Comparison of ENCODE assay signal across 13 cellular contexts in the genomic region with DNA sequence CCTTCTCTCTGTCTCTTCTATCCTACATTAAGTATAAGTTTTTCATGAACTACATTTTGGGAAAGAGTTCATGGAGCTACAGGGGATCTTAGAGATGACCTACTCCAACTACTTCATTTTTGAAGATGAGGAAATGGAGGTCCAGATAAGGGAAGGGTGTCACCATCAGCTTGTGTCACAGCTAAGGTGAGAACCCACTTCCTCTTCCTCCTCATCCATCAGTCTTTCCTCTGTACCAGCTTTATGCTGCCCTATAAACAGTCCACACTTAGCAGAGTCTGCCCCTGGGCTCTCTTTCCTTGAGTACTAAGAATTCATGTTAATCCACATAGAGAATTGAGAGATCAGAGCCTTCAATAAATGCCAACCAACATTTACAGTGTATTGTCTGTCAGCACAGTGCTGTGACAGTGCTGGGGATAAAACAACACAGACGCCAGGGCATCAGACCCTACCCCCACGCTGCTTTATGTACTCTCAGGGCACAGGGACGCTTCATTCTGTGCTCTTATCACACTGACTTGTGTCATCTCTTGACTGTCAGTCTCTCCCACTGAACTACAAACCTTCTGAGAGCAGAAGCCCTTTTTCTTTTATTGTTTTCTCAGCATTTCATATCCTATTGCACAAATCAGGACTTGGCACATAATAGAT. TPM values are rescaled to one million over a fixed set of nuclear protein-coding genes. Genes with fewer than 3 reads are reported as not detected.
DNase-seq lines count a peak whose midpoint lies in the region; ATAC-seq lines count a peak whose summit lies in the region.
"Had no signal": no experiment of that assay in that cellular context is flagged by ENCODE, and none has a peak within 500 bp of the region (broad histone marks: within the 10 kb centered on the region; RNA-seq: fewer than 3 reads in every experiment).

No MANE protein-coding gene starts in this region.

- H3K9me3 Mint-ChIP-seq in activated naive CD4-positive, alpha-beta T cell treated with anti-CD3 and anti-CD28 coated beads, Interleukin-2, amount 10 ng/mL, durations not matched to agents 7 days and 5 days, result peaks cover 5% of the 10 kb centered on the region
- peaks cover 6% of the 10 kb centered on the region for H3K9me3 Mint-ChIP-seq in stimulated activated naive CD8-positive, alpha-beta T cell treated with anti-CD3 and anti-CD28 coated beads, Interleukin-15, Interleukin-2, amounts not matched to agents 100 ng/mL and 50 ng/mL, for 24 hours
- H3K9me3 Mint-ChIP-seq: endodermal cell had no signal

- peak overlapping the region; percentile 89 for H3K27ac Mint-ChIP-seq in activated naive CD4-positive, alpha-beta T cell treated with anti-CD3 and anti-CD28 coated beads, Interleukin-2, amount 10 ng/mL, durations not matched to agents 7 days and 5 days
- H3K27ac Mint-ChIP-seq in stimulated activated naive CD8-positive, alpha-beta T cell treated with anti-CD3 and anti-CD28 coated beads, Interleukin-15, Interleukin-2, amounts not matched to agents 100 ng/mL and 50 ng/mL, for 24 hours, result peak overlapping the region; percentile 90
- H3K27ac Mint-ChIP-seq: endodermal cell had no signal

- H3K4me3 ChIP-seq in effector memory CD4-positive, alpha-beta T cell (ENCODE audit: insufficient read depth, low read depth, low read length, poor library complexity, severe bottlenecking), result peak overlapping the region; percentile 10
- no peak overlapping the region for H3K4me3 ChIP-seq in SJCRH30
- H3K4me3 ChIP-seq: SJSA1 had no signal

- peaks cover 11% of the 10 kb centered on the region for H3K27me3 Mint-ChIP-seq in activated naive CD4-positive, alpha-beta T cell treated with anti-CD3 and anti-CD28 coated beads, Interleukin-2, amount 10 ng/mL, durations not matched to agents 7 days and 5 days
- no peaks in the 10 kb centered on the region for H3K27me3 Mint-ChIP-seq in stimulated activated naive CD8-positive, alpha-beta T cell treated with anti-CD3 and anti-CD28 coated beads, Interleukin-15, Interleukin-2, amounts not matched to agents 100 ng/mL and 50 ng/mL, for 24 hours

- CTCF ChIA-PET in activated naive CD4-positive, alpha-beta T cell treated with anti-CD3 and anti-CD28 coated beads, Interleukin-2, amount 10 ng/mL, durations not matched to agents 7 days and 5 days (lab: Charles Lee), result interaction anchor here (1.0 kb wide), 1 partner anchor 28 kb away, joined by 4 read pairs; no protein-coding TSS in a partner anchor

- H3K27me3 ChIP-seq in effector memory CD4-positive, alpha-beta T cell (replicated peaks; ENCODE audit: control insufficient read depth, insufficient read depth, low read length, poor library complexity, severe bottlenecking), result no peaks in the 10 kb centered on the region
- peaks cover 8% of the 10 kb centered on the region; the same call in 1 of the 2 replicates for H3K27me3 ChIP-seq in SJCRH30
- H3K27me3 ChIP-seq: brain microvascular endothelial cell, SJSA1 had no signal

- no peak for ATAC-seq in GM21447 (IDR thresholded peaks at IDR 0.05; ENCODE audit: unreplicated experiment)

- no peaks in the 10 kb centered on the region for H3K9me3 ChIP-seq in effector memory CD4-positive, alpha-beta T cell (ENCODE audit: control insufficient read depth, low read length)
- no peaks in the 10 kb centered on the region for H3K9me3 ChIP-seq in SJCRH30 (replicated peaks)
- H3K9me3 ChIP-seq: SJSA1 had no signal

- no peaks in the 10 kb centered on the region for H3K36me3 ChIP-seq in effector memory CD4-positive, alpha-beta T cell (ENCODE audit: control insufficient read depth, insufficient read depth, low read length)
- no peaks in the 10 kb centered on the region for H3K36me3 ChIP-seq in SJCRH30
- H3K36me3 ChIP-seq: brain microvascular endothelial cell had no signal

- H3K36me3 Mint-ChIP-seq in activated naive CD4-positive, alpha-beta T cell treated with anti-CD3 and anti-CD28 coated beads, Interleukin-2, amount 10 ng/mL, durations not matched to agents 7 days and 5 days, result peaks cover 7% of the 10 kb centered on the region
- H3K36me3 Mint-ChIP-seq in stimulated activated naive CD8-positive, alpha-beta T cell treated with anti-CD3 and anti-CD28 coated beads, Interleukin-15, Interleukin-2, amounts not matched to agents 100 ng/mL and 50 ng/mL, for 24 hours (ENCODE audit: low read depth), result peaks cover 6% of the 10 kb centered on the region

- H3K27ac ChIP-seq in effector memory CD4-positive, alpha-beta T cell (ENCODE audit: insufficient read depth, low read length, poor library complexity, severe bottlenecking), result no peak overlapping the region
- H3K27ac ChIP-seq in SJCRH30, result no peak overlapping the region
- H3K27ac ChIP-seq: brain microvascular endothelial cell, SJSA1 had no signal

- peak; percentile 29 for DNase-seq in activated naive CD4-positive, alpha-beta T cell treated with anti-CD3 and anti-CD28 coated beads, Interleukin-2, amount 10 ng/mL, durations not matched to agents 7 days and 5 days
- DNase-seq in activated naive CD4-positive, alpha-beta T cell treated with Interleukin-2 at 50 U/mL for 16 hours, result no peak
- DNase-seq in SKM-1 treated with dmso at 0.1 percent for 144 hours (lab: John Stamatoyannopoulos, UW; ENCODE audit: unreplicated experiment) (peak; percentile 57), SJCRH30 (no peak), EL (no peak)
- DNase-seq in effector memory CD4-positive, alpha-beta T cell, result no peak
- DNase-seq: brain microvascular endothelial cell, endodermal cell, mesenchymal stem cell, occipital lobe had no signal

- no peak overlapping the region for H3K4me3 Mint-ChIP-seq in activated naive CD4-positive, alpha-beta T cell treated with anti-CD3 and anti-CD28 coated beads, Interleukin-2, amount 10 ng/mL, durations not matched to agents 7 days and 5 days
- peak overlapping the region; percentile 33 for H3K4me3 Mint-ChIP-seq in stimulated activated naive CD8-positive, alpha-beta T cell treated with anti-CD3 and anti-CD28 coated beads, Interleukin-15, Interleukin-2, amounts not matched to agents 100 ng/mL and 50 ng/mL, for 24 hours
- H3K4me3 Mint-ChIP-seq: endodermal cell had no signal

- peaks cover 12% of the 10 kb centered on the region for H3K4me1 ChIP-seq in effector memory CD4-positive, alpha-beta T cell (ENCODE audit: control insufficient read depth, insufficient read depth, low read length, poor library complexity, severe bottlenecking)
- H3K4me1 ChIP-seq in SJCRH30, result no peaks in the 10 kb centered on the region

- peaks cover 41% of the 10 kb centered on the region for H3K4me1 Mint-ChIP-seq in activated naive CD4-positive, alpha-beta T cell treated with anti-CD3 and anti-CD28 coated beads, Interleukin-2, amount 10 ng/mL, durations not matched to agents 7 days and 5 days
- peaks cover 55% of the 10 kb centered on the region for H3K4me1 Mint-ChIP-seq in stimulated activated naive CD8-positive, alpha-beta T cell treated with anti-CD3 and anti-CD28 coated beads, Interleukin-15, Interleukin-2, amounts not matched to agents 100 ng/mL and 50 ng/mL, for 24 hours (ENCODE audit: low read depth)
- H3K4me1 Mint-ChIP-seq: endodermal cell had no signal

RNA-seq across cellular contexts. Expression of a gene that starts 22.1 kb away (rescaled TPM):
- 0.08 and 0.10 TPM in 2 replicates for total RNA-seq in SJCRH30 (2014; rRNA removed; shearing (Covaris generic))

Comparison
In these comparisons a context has a peak if more than half of its experiments do, and no peak if none do; other contexts are left out.
1. DNase-seq: peak in activated naive CD4-positive, alpha-beta T cell treated with anti-CD3 and anti-CD28 coated beads, Interleukin-2, amount 10 ng/mL, durations not matched to agents 7 days and 5 days (single experiment) and SKM-1 treated with dmso at 0.1 percent for 144 hours (single experiment); none in activated naive CD4-positive, alpha-beta T cell treated with Interleukin-2 at 50 U/mL for 16 hours (single experiment), effector memory CD4-positive, alpha-beta T cell (0 of 3), SJCRH30 (0 of 2) and EL (single experiment).